Comparison of ENCODE assay signal across 36 cellular contexts in the genomic region with DNA sequence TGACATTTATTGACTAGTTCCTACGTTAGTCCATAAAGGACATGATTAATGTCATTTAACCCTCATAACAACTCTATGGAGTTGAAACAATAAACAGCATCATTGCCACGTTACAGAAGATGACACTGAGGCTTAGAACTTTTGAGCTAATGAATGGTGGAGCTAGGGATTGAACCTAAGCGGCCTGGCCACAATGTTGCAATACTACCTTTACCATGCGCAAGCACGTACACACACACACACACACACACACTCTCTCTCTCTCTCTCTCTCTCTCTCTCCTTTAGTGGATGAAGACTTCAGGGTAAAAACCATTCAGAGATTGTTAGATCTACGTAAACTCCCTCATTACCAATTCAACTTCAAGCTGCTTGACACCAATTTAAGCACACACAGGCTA. TPM values are rescaled to one million over a fixed set of nuclear protein-coding genes. Genes with fewer than 3 reads are reported as not detected.
"Had no signal": no experiment of that assay in that cellular context is flagged by ENCODE, and none has a peak within 500 bp of the region (broad histone marks: within the 10 kb centered on the region; RNA-seq: fewer than 3 reads in every experiment).

No MANE protein-coding gene starts in this region.

- H3K27ac ChIP-seq: adrenal gland, body of pancreas, esophagus muscularis mucosa, foreskin keratinocyte, gastrocnemius medialis, heart left ventricle had no signal

- H3K36me3 ChIP-seq: adrenal gland, esophagus muscularis mucosa, gastrocnemius medialis, heart left ventricle had no signal

- ATAC-seq: activated CD8-positive, alpha-beta memory T cell treated with anti-CD3 and anti-CD28 coated beads, Interleukin-2, amount 10 ng/mL, durations not matched to agents 7 days and 5 days; activated CD8-positive, alpha-beta T cell treated with anti-CD3 and anti-CD28 coated beads, Interleukin-2, amount 10 ng/mL, durations not matched to agents 7 days and 5 days; activated naive CD8-positive, alpha-beta T cell treated with anti-CD3 and anti-CD28 coated beads, Interleukin-2, amount 50 U/mL, for 24 hours; activated T-cell treated with anti-CD3 and anti-CD28 coated beads, Interleukin-2, amount 50 U/mL, for 72 hours; body of pancreas; effector memory CD8-positive, alpha-beta T cell; foreskin keratinocyte; gastrocnemius medialis; heart left ventricle; T-helper 17 cell had no signal

- H3K27ac Mint-ChIP-seq: activated CD4-positive, alpha-beta memory T cell treated with anti-CD3 and anti-CD28 coated beads for 36 hours; activated CD8-positive, alpha-beta memory T cell treated with anti-CD3 and anti-CD28 coated beads, Interleukin-2, amount 10 ng/mL, durations not matched to agents 7 days and 5 days; activated CD8-positive, alpha-beta T cell treated with anti-CD3 and anti-CD28 coated beads, Interleukin-2, amount 10 ng/mL, durations not matched to agents 7 days and 5 days; activated naive CD4-positive, alpha-beta T cell treated with anti-CD3 and anti-CD28 coated beads, Interleukin-2, amount 10 ng/mL, durations not matched to agents 7 days and 5 days; activated naive CD8-positive, alpha-beta T cell treated with anti-CD3 and anti-CD28 coated beads for 36 hours; activated naive CD8-positive, alpha-beta T cell treated with anti-CD3 and anti-CD28 coated beads, Interleukin-2, amount 50 U/mL, for 24 hours; activated T-cell treated with anti-CD3 and anti-CD28 coated beads, Interleukin-2, amount 50 U/mL, for 24 hours; activated T-cell treated with anti-CD3 and anti-CD28 coated beads, Interleukin-2, amount 50 U/mL, for 72 hours; effector memory CD8-positive, alpha-beta T cell; T-helper 17 cell; T-helper 2 cell treated with Interferon-gamma antibody and Interleukin-4, amounts not matched to agents 5 μg/mL and 100 μg/mL, for 36 hours had no signal

- DNase-seq: activated CD4-positive, alpha-beta memory T cell treated with anti-CD3 and anti-CD28 coated beads for 36 hours; activated CD4-positive, alpha-beta T cell treated with anti-CD3 and anti-CD28 coated beads for 1 hour; activated CD4-positive, alpha-beta T cell treated with anti-CD3 and anti-CD28 coated beads for 4 hours; activated CD4-positive, alpha-beta T cell treated with anti-CD3 and anti-CD28 coated beads, Interleukin-2, amount 50 U/mL, for 1 hour; activated CD8-positive, alpha-beta memory T cell treated with anti-CD3 and anti-CD28 coated beads, Interleukin-2, amount 10 ng/mL, durations not matched to agents 7 days and 5 days; activated CD8-positive, alpha-beta memory T cell treated with anti-CD3 and anti-CD28 coated beads, Interleukin-2, amount 50 U/mL, for 4 hours; activated CD8-positive, alpha-beta T cell treated with anti-CD3 and anti-CD28 coated beads, Interleukin-2, amount 10 ng/mL, durations not matched to agents 7 days and 5 days; activated gamma-delta T cell; activated naive CD4-positive, alpha-beta T cell; activated naive CD4-positive, alpha-beta T cell treated with anti-CD3 and anti-CD28 coated beads, Interleukin-2, amount 10 ng/mL, durations not matched to agents 7 days and 5 days; activated naive CD8-positive, alpha-beta T cell treated with anti-CD3 and anti-CD28 coated beads for 36 hours; activated naive CD8-positive, alpha-beta T cell treated with anti-CD3 and anti-CD28 coated beads, Interleukin-2, amount 50 U/mL, for 24 hours; activated T-cell treated with anti-CD3 and anti-CD28 coated beads, Interleukin-2, amount 50 U/mL, for 24 hours; activated T-cell treated with anti-CD3 and anti-CD28 coated beads, Interleukin-2, amount 50 U/mL, for 72 hours; adrenal gland; amygdala; aorta; body of pancreas; caudate nucleus; cortex of kidney; dermis blood vessel endothelial cell; effector CD4-positive, alpha-beta T cell; effector memory CD8-positive, alpha-beta T cell; erythroblast; foreskin keratinocyte; gastrocnemius medialis; glutamatergic neuron; heart left ventricle; SW 1271; T-helper 1 cell; T-helper 17 cell; T1000 had no signal

- H3K9me3 Mint-ChIP-seq: activated CD4-positive, alpha-beta memory T cell treated with anti-CD3 and anti-CD28 coated beads for 36 hours; activated naive CD4-positive, alpha-beta T cell treated with anti-CD3 and anti-CD28 coated beads, Interleukin-2, amount 10 ng/mL, durations not matched to agents 7 days and 5 days; activated naive CD8-positive, alpha-beta T cell treated with anti-CD3 and anti-CD28 coated beads, Interleukin-2, amount 50 U/mL, for 24 hours; activated T-cell treated with anti-CD3 and anti-CD28 coated beads, Interleukin-2, amount 50 U/mL, for 24 hours; activated T-cell treated with anti-CD3 and anti-CD28 coated beads, Interleukin-2, amount 50 U/mL, for 72 hours; effector memory CD8-positive, alpha-beta T cell; T-helper 2 cell treated with Interferon-gamma antibody and Interleukin-4, amounts not matched to agents 5 μg/mL and 100 μg/mL, for 36 hours had no signal

- H3K4me3 Mint-ChIP-seq: activated CD4-positive, alpha-beta memory T cell treated with anti-CD3 and anti-CD28 coated beads for 36 hours; activated CD8-positive, alpha-beta memory T cell treated with anti-CD3 and anti-CD28 coated beads, Interleukin-2, amount 10 ng/mL, durations not matched to agents 7 days and 5 days; activated CD8-positive, alpha-beta T cell treated with anti-CD3 and anti-CD28 coated beads, Interleukin-2, amount 10 ng/mL, durations not matched to agents 7 days and 5 days; activated naive CD4-positive, alpha-beta T cell treated with anti-CD3 and anti-CD28 coated beads, Interleukin-2, amount 10 ng/mL, durations not matched to agents 7 days and 5 days; activated naive CD8-positive, alpha-beta T cell treated with anti-CD3 and anti-CD28 coated beads for 36 hours; activated naive CD8-positive, alpha-beta T cell treated with anti-CD3 and anti-CD28 coated beads, Interleukin-2, amount 50 U/mL, for 24 hours; activated T-cell treated with anti-CD3 and anti-CD28 coated beads, Interleukin-2, amount 50 U/mL, for 24 hours; activated T-cell treated with anti-CD3 and anti-CD28 coated beads, Interleukin-2, amount 50 U/mL, for 72 hours; effector memory CD8-positive, alpha-beta T cell; T-helper 17 cell; T-helper 2 cell treated with Interferon-gamma antibody and Interleukin-4, amounts not matched to agents 5 μg/mL and 100 μg/mL, for 36 hours had no signal

- H3K27me3 Mint-ChIP-seq: activated CD4-positive, alpha-beta memory T cell treated with anti-CD3 and anti-CD28 coated beads for 36 hours; activated T-cell treated with anti-CD3 and anti-CD28 coated beads, Interleukin-2, amount 50 U/mL, for 24 hours had no signal

- H3K4me3 ChIP-seq: adrenal gland, body of pancreas, esophagus muscularis mucosa, gastrocnemius medialis, heart left ventricle had no signal

- H3K27me3 ChIP-seq: adrenal gland, body of pancreas, esophagus muscularis mucosa, gastrocnemius medialis had no signal

- H3K9me3 ChIP-seq: adrenal gland, body of pancreas, esophagus muscularis mucosa, gastrocnemius medialis, heart left ventricle had no signal

RNA-seq across cellular contexts. Expression of a gene that starts 0.9 kb away (rescaled TPM):
- total RNA-seq: activated CD4-positive, alpha-beta memory T cell treated with anti-CD3 and anti-CD28 coated beads for 36 hours; activated CD8-positive, alpha-beta memory T cell treated with anti-CD3 and anti-CD28 coated beads for 36 hours; activated CD8-positive, alpha-beta memory T cell treated with anti-CD3 and anti-CD28 coated beads, Interleukin-2, amount 10 ng/mL, durations not matched to agents 7 days and 5 days; activated CD8-positive, alpha-beta T cell treated with anti-CD3 and anti-CD28 coated beads, Interleukin-2, amount 10 ng/mL, durations not matched to agents 7 days and 5 days; activated naive CD8-positive, alpha-beta T cell treated with anti-CD3 and anti-CD28 coated beads for 36 hours; activated T-cell treated with anti-CD3 and anti-CD28 coated beads, Interleukin-2, amount 50 U/mL, for 72 hours; adrenal gland; aorta; body of pancreas; chondrocyte; dermis blood vessel endothelial cell; esophagus muscularis mucosa; foreskin keratinocyte; gastrocnemius medialis; heart left ventricle; T-helper 17 cell had no signal
- polyA plus RNA-seq: adrenal gland, aorta, foreskin keratinocyte, heart left ventricle had no signal
